ENCODE assay signal across 10 cellular contexts in genomic region chr2:135140606-135141005, GRCh38.
"Had no signal": no experiment of that assay in that cellular context is flagged by ENCODE, and none has a peak within 500 bp of the region (broad histone marks: within the 10 kb centered on the region; RNA-seq: fewer than 3 reads in every experiment).

No MANE protein-coding gene starts in this region.

- H3K27me3 Mint-ChIP-seq: IgD-negative memory B cell had no signal

- H3K4me1 ChIP-seq: HAP-1 had no signal

- FAIRE-seq: HepG2 had no signal

- H3K27ac ChIP-seq: GM23248, HL-60 had no signal

- H3K27ac Mint-ChIP-seq: HFFc6, IgD-negative memory B cell had no signal

- H3K9ac ChIP-seq: GM23248 had no signal

- ATAC-seq: HCT116, HepG2 had no signal

- H3K4me3 Mint-ChIP-seq: HFFc6, IgD-negative memory B cell had no signal

- H3K4me3 ChIP-seq: GM23248, HAP-1 had no signal

- DNase-seq: GM23248, GOT3, H7, HFFc6, KBM-7 had no signal

- H2AFZ ChIP-seq: GM23248 had no signal
